12 cellular contexts compared by ENCODE assay signal in the genomic region with DNA sequence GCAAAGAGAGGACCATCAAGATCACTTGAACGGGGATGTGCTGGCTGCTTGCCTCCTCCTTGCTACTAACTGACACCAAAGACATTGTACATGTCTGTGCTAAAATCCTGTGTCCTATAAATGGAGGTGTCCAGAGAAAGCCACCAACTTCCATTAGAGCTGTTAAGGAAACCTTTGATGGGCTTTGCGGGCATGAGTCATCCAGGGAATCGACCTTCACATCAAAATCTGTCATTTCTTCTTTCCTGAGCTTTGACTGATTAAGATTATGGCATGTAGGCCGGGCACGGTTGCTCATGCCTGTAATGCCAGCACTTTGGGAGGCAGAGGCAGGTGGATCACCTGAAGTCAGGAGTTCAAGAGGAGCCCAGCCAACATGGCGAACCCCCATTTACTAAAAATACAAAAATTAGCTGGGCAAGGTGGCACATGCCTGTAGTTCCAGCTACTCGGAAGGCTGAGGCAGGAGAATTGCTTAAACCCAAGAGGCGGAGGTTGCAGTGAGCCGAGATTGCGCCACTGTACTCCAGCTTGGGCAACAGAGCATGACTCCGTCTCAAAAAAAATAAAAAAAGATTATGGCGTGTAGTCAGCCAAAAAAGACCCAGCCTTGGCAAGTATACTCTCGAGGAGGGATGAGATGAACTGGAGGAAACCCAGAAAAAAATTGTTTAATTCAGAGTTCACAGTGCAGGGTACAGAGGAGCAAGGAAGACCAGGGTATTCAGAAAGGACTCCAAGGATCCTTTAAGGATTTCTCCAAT.
DNase-seq lines count a peak whose midpoint lies in the region; ATAC-seq and TF ChIP-seq lines count a peak whose summit lies in the region.
"Had no signal": no experiment of that assay in that cellular context is flagged by ENCODE, and none has a peak within 500 bp of the region (broad histone marks: within the 10 kb centered on the region; RNA-seq: fewer than 3 reads in every experiment).

No MANE protein-coding gene starts in this region.

- intact Hi-C loops in activated naive CD4-positive, alpha-beta T cell treated with anti-CD3 and anti-CD28 coated beads for 36 hours (cut with micrococcal nuclease) = no loop called here
- intact Hi-C loops in ascending aorta (cut with DNase I) = loop anchor here (2.0 to 10.0 kb wide), 2 partner anchors 14 to 216 kb away; no protein-coding TSS in a partner anchor
- intact Hi-C loops in upper lobe of right lung (cut with DNase I) = no loop called here

- no peaks in the 10 kb centered on the region for H3K9me3 Mint-ChIP-seq in activated naive CD4-positive, alpha-beta T cell treated with anti-CD3 and anti-CD28 coated beads, Interleukin-2, amount 10 ng/mL, durations not matched to agents 7 days and 5 days
- H3K9me3 Mint-ChIP-seq in activated naive CD4-positive, alpha-beta T cell treated with anti-CD3 and anti-CD28 coated beads for 36 hours = no peaks in the 10 kb centered on the region

- H3K9me3 ChIP-seq in ascending aorta (no peaks in the 10 kb centered on the region), upper lobe of right lung (no peaks in the 10 kb centered on the region)

- peaks cover 5% of the 10 kb centered on the region for H3K27me3 Mint-ChIP-seq in activated naive CD4-positive, alpha-beta T cell treated with anti-CD3 and anti-CD28 coated beads, Interleukin-2, amount 10 ng/mL, durations not matched to agents 7 days and 5 days
- no peaks in the 10 kb centered on the region for H3K27me3 Mint-ChIP-seq in activated naive CD4-positive, alpha-beta T cell treated with anti-CD3 and anti-CD28 coated beads for 36 hours (ENCODE audit: low read depth)

- H3K36me3 ChIP-seq in ascending aorta = peaks cover 23 to 51% of the 10 kb centered on the region in 2 donors
- H3K36me3 ChIP-seq in upper lobe of right lung = peaks cover 33% of the 10 kb centered on the region

- CTCF ChIA-PET in activated naive CD4-positive, alpha-beta T cell treated with anti-CD3 and anti-CD28 coated beads, Interleukin-2, amount 10 ng/mL, durations not matched to agents 7 days and 5 days (lab: Charles Lee) = no interaction called here
- CTCF ChIA-PET in activated naive CD4-positive, alpha-beta T cell treated with anti-CD3 and anti-CD28 coated beads for 36 hours (lab: Charles Lee) = interaction anchor here (0.6 to 0.7 kb wide), 3 partner anchors 16 to 158 kb away, joined by 3 to 5 read pairs (median 4); no protein-coding TSS in a partner anchor

- H3K4me1 Mint-ChIP-seq in activated naive CD4-positive, alpha-beta T cell treated with anti-CD3 and anti-CD28 coated beads, Interleukin-2, amount 10 ng/mL, durations not matched to agents 7 days and 5 days = peaks cover 7% of the 10 kb centered on the region
- no peaks in the 10 kb centered on the region for H3K4me1 Mint-ChIP-seq in activated naive CD4-positive, alpha-beta T cell treated with anti-CD3 and anti-CD28 coated beads for 36 hours (ENCODE audit: low read depth)

- DNase-seq in activated naive CD4-positive, alpha-beta T cell treated with anti-CD3 and anti-CD28 coated beads, Interleukin-2, amount 10 ng/mL, durations not matched to agents 7 days and 5 days = no peak
- no peak for DNase-seq in activated naive CD4-positive, alpha-beta T cell treated with anti-CD3 and anti-CD28 coated beads for 36 hours
- peak in 1 of 2 donors; percentile 87 for DNase-seq in ascending aorta (ENCODE audit: low spot score in 2 of 2)
- peak; percentile 12 for DNase-seq in kidney tubule cell (ENCODE audit: low spot score)
- DNase-seq in upper lobe of right lung = peak; percentile 86
- no peak for DNase-seq in SHP77 (lab: John Stamatoyannopoulos, UW)
- no peak for DNase-seq in medulla oblongata (ENCODE audit: extremely low spot score)
- DNase-seq: brain microvascular endothelial cell, NCI-H1436 treated with DMSO at 0.1 percent for 48 hours, NCI-H748 treated with DMSO at 0.1 percent for 48 hours had no signal

- ATAC-seq in upper lobe of right lung (peak; percentile 55), HG03196 (IDR thresholded peaks at IDR 0.05; ENCODE audit: unreplicated experiment) (no peak)
- ATAC-seq: A549 had no signal

- no peaks in the 10 kb centered on the region for H3K36me3 Mint-ChIP-seq in activated naive CD4-positive, alpha-beta T cell treated with anti-CD3 and anti-CD28 coated beads, Interleukin-2, amount 10 ng/mL, durations not matched to agents 7 days and 5 days
- no peaks in the 10 kb centered on the region for H3K36me3 Mint-ChIP-seq in activated naive CD4-positive, alpha-beta T cell treated with anti-CD3 and anti-CD28 coated beads for 36 hours (ENCODE audit: low read depth)

- peak overlapping the region; percentile 42 for H3K27ac Mint-ChIP-seq in activated naive CD4-positive, alpha-beta T cell treated with anti-CD3 and anti-CD28 coated beads, Interleukin-2, amount 10 ng/mL, durations not matched to agents 7 days and 5 days
- no peak overlapping the region for H3K27ac Mint-ChIP-seq in activated naive CD4-positive, alpha-beta T cell treated with anti-CD3 and anti-CD28 coated beads for 36 hours

- H3K27ac ChIP-seq in ascending aorta = peak overlapping the region; percentile 63 to 69
- H3K27ac ChIP-seq in upper lobe of right lung = peak overlapping the region; percentile 44
- H3K27ac ChIP-seq: A549, brain microvascular endothelial cell had no signal

- TF ChIP-seq CTCF in ascending aorta (IDR thresholded peaks at IDR 0.05) = no peak
- TF ChIP-seq CTCF in upper lobe of right lung (IDR thresholded peaks at IDR 0.05) = no peak

- H3K4me1 ChIP-seq in ascending aorta (peaks cover 0 to 12% of the 10 kb centered on the region in 2 donors), upper lobe of right lung (peaks cover 19% of the 10 kb centered on the region)
- H3K4me1 ChIP-seq: A549 had no signal

- no peaks in the 10 kb centered on the region for H3K27me3 ChIP-seq in ascending aorta
- no peaks in the 10 kb centered on the region for H3K27me3 ChIP-seq in upper lobe of right lung
- H3K27me3 ChIP-seq: brain microvascular endothelial cell had no signal

- H3K4me3 ChIP-seq in ascending aorta (no peak overlapping the region), upper lobe of right lung (no peak overlapping the region)
- H3K4me3 ChIP-seq: A549 had no signal

- H3K4me3 Mint-ChIP-seq in activated naive CD4-positive, alpha-beta T cell treated with anti-CD3 and anti-CD28 coated beads, Interleukin-2, amount 10 ng/mL, durations not matched to agents 7 days and 5 days = no peak overlapping the region
- H3K4me3 Mint-ChIP-seq in activated naive CD4-positive, alpha-beta T cell treated with anti-CD3 and anti-CD28 coated beads for 36 hours = no peak overlapping the region

Comparison
In these comparisons a context has a peak if more than half of its experiments do, and no peak if none do; other contexts are left out.
1. DNase-seq: peak in kidney tubule cell (single experiment) and upper lobe of right lung (single experiment); none in activated naive CD4-positive, alpha-beta T cell treated with anti-CD3 and anti-CD28 coated beads, Interleukin-2, amount 10 ng/mL, durations not matched to agents 7 days and 5 days (single experiment), activated naive CD4-positive, alpha-beta T cell treated with anti-CD3 and anti-CD28 coated beads for 36 hours (single experiment), SHP77 (0 of 2) and medulla oblongata (single experiment).